In genomic region chr12:31517994-31518393, GRCh38 we compare ENCODE assay signal across 1 cellular context.
TF ChIP-seq lines count a peak whose summit lies in the region.

No MANE protein-coding gene starts in this region.

TF ChIP-seq in HEK293T, 16 proteins besides CTCF, POLR2A, EP300 and RAD21 (continued from another document):
- no peak for TF ChIP-seq HDGF (IDR thresholded peaks at IDR 0.05; ENCODE audit: borderline replicate concordance)
- no peak for TF ChIP-seq TARDBP (IDR thresholded peaks at IDR 0.05)
- TF ChIP-seq ARNT (IDR thresholded peaks at IDR 0.05) = no peak
- TF ChIP-seq ELF4 (IDR thresholded peaks at IDR 0.05) = no peak
- TF ChIP-seq LEF1 (IDR thresholded peaks at IDR 0.05; ENCODE audit: borderline replicate concordance) = no peak
- no peak for TF ChIP-seq FOXK2 (IDR thresholded peaks at IDR 0.05)
- TF ChIP-seq SP1 (IDR thresholded peaks at IDR 0.05) = no peak
- TF ChIP-seq FOXM1 (IDR thresholded peaks at IDR 0.05; ENCODE audit: borderline replicate concordance) = no peak
